ENCODE assay signal across 17 cellular contexts in genomic region chr1:107900083-107900945, GRCh38.
DNase-seq lines count a peak whose midpoint lies in the region; ATAC-seq and TF ChIP-seq lines count a peak whose summit lies in the region.
"Had no signal": no experiment of that assay in that cellular context is flagged by ENCODE, and none has a peak within 500 bp of the region (broad histone marks: within the 10 kb centered on the region; RNA-seq: fewer than 3 reads in every experiment).

No MANE protein-coding gene starts in this region.

- BruUV-seq in Calu3 (replicated peaks; lab: Mats Ljungman, UMichigan): no TSS peak

- no peak overlapping the region for H3K4me3 ChIP-seq in HL-60 (replicated peaks; ENCODE audit: insufficient read depth, low read length)

- H3K9me3 ChIP-seq in T-helper 17 cell (ENCODE audit: control insufficient read depth, low read length, poor library complexity, severe bottlenecking): no peaks in the 10 kb centered on the region

- H3K36me3 Mint-ChIP-seq in T-helper 17 cell (ENCODE audit: low read depth): no peaks in the 10 kb centered on the region
- no peaks in the 10 kb centered on the region for H3K36me3 Mint-ChIP-seq in naive thymus-derived CD8-positive, alpha-beta T cell
- no peaks in the 10 kb centered on the region for H3K36me3 Mint-ChIP-seq in Calu3 (ENCODE audit: insufficient read depth, unreplicated experiment)
- H3K36me3 Mint-ChIP-seq: stimulated activated effector memory CD8-positive, alpha-beta T cell treated with anti-CD3 and anti-CD28 coated beads, Interleukin-12 subunit alpha, Interleukin-12 subunit beta, amount 100 ng/mL, for 72 hours had no signal

- H3K27ac Mint-ChIP-seq in T-helper 17 cell (peak overlapping the region; percentile 3), Calu3 (ENCODE audit: unreplicated experiment) (no peak overlapping the region)
- H3K27ac Mint-ChIP-seq in naive thymus-derived CD8-positive, alpha-beta T cell: peak overlapping the region in 7 of 10 donors; percentile 11 to 87 (median 52)
- H3K27ac Mint-ChIP-seq: activated naive CD4-positive, alpha-beta T cell treated with anti-CD3 and anti-CD28 coated beads, Interleukin-2, amount 50 U/mL, for 72 hours; stimulated activated effector memory CD8-positive, alpha-beta T cell treated with anti-CD3 and anti-CD28 coated beads, Interleukin-12 subunit alpha, Interleukin-12 subunit beta, amount 100 ng/mL, for 72 hours had no signal

- H3K4me3 Mint-ChIP-seq in T-helper 17 cell: no peak overlapping the region
- peak overlapping the region in 8 of 10 donors; percentile 4 to 67 (median 31) for H3K4me3 Mint-ChIP-seq in naive thymus-derived CD8-positive, alpha-beta T cell
- no peak overlapping the region for H3K4me3 Mint-ChIP-seq in Calu3 (ENCODE audit: low read depth, unreplicated experiment)
- H3K4me3 Mint-ChIP-seq: stimulated activated effector memory CD8-positive, alpha-beta T cell treated with anti-CD3 and anti-CD28 coated beads, Interleukin-12 subunit alpha, Interleukin-12 subunit beta, amount 100 ng/mL, for 72 hours had no signal

- CTCF ChIA-PET in Calu3 (lab: Charles Lee): no interaction called here

- H3K27me3 Mint-ChIP-seq in T-helper 17 cell (no peaks in the 10 kb centered on the region), Calu3 (ENCODE audit: unreplicated experiment) (peaks cover 20% of the 10 kb centered on the region)
- no peaks in the 10 kb centered on the region for H3K27me3 Mint-ChIP-seq in naive thymus-derived CD8-positive, alpha-beta T cell

- H3K4me1 Mint-ChIP-seq in T-helper 17 cell (peaks cover 14% of the 10 kb centered on the region), Calu3 (ENCODE audit: low read depth, unreplicated experiment) (no peaks in the 10 kb centered on the region)
- peaks cover 22 to 80% (median 57%) of the 10 kb centered on the region in 4 donors for H3K4me1 Mint-ChIP-seq in naive thymus-derived CD8-positive, alpha-beta T cell

- ATAC-seq in GM18511 (IDR thresholded peaks at IDR 0.05; ENCODE audit: unreplicated experiment): peak; percentile 65
- peak; percentile 56 for ATAC-seq in T-helper 17 cell
- ATAC-seq in naive thymus-derived CD8-positive, alpha-beta T cell: peak; percentile 40 to 80
- ATAC-seq: left lobe of liver; right cardiac atrium; stimulated activated effector memory CD8-positive, alpha-beta T cell treated with anti-CD3 and anti-CD28 coated beads, Interleukin-12 subunit alpha, Interleukin-12 subunit beta, amount 100 ng/mL, for 72 hours had no signal

- no peaks in the 10 kb centered on the region for H3K27me3 ChIP-seq in HL-60 (ENCODE audit: insufficient read depth, poor library complexity, severe bottlenecking)

- POLR2A ChIA-PET in naive thymus-derived CD8-positive, alpha-beta T cell (lab: Charles Lee): interaction anchor here (0.7 to 1.3 kb wide), 3 partner anchors 14 to 27 kb away, joined by 3 read pairs; no protein-coding TSS in a partner anchor

- TF ChIP-seq CTCF in HL-60 (IDR thresholded peaks at IDR 0.05; ENCODE audit: insufficient read depth, low read length) (no peak), Calu3 (IDR thresholded peaks at IDR 0.05; ENCODE audit: unreplicated experiment) (no peak)

- intact Hi-C loops in Calu3 (cut with micrococcal nuclease; ENCODE audit: unreplicated experiment): no loop called here

- no peaks in the 10 kb centered on the region for H3K9me3 Mint-ChIP-seq in naive thymus-derived CD8-positive, alpha-beta T cell
- no peaks in the 10 kb centered on the region for H3K9me3 Mint-ChIP-seq in Calu3 (ENCODE audit: low read depth, unreplicated experiment)
- H3K9me3 Mint-ChIP-seq: stimulated activated effector memory CD8-positive, alpha-beta T cell treated with anti-CD3 and anti-CD28 coated beads, Interleukin-12 subunit alpha, Interleukin-12 subunit beta, amount 100 ng/mL, for 72 hours had no signal

- no peak for DNase-seq in HL-60 (ENCODE audit: low read depth in 1 of 2, low spot score in 1 of 2)
- DNase-seq in T-helper 17 cell: no peak
- peak in 2 of 10 donors; percentile 17 to 27 for DNase-seq in naive thymus-derived CD8-positive, alpha-beta T cell
- no peak for DNase-seq in NCI-H146 (lab: John Stamatoyannopoulos, UW)
- no peak for DNase-seq in Calu3
- DNase-seq in DMS114 treated with DMSO at 0.1 percent for 48 hours (lab: John Stamatoyannopoulos, UW; ENCODE audit: unreplicated experiment): no peak
- DNase-seq: activated CD8-positive, alpha-beta memory T cell treated with anti-CD3 and anti-CD28 coated beads for 24 hours; H7; hippocampal formation; NCI-H1105 treated with DMSO at 0.1 percent for 48 hours; right cardiac atrium; stimulated activated CD4-positive, alpha-beta T cell treated with anti-CD3 and anti-CD28 coated beads, Interleukin-4, amount 100 ng/mL, for 24 hours; T1000 had no signal

- peak overlapping the region; percentile 60 for H3K27ac ChIP-seq in HL-60 (replicated peaks)

Comparison
In these comparisons a context has a peak if more than half of its experiments do, and no peak if none do; other contexts are left out.
1. H3K4me3 Mint-ChIP-seq: peak in naive thymus-derived CD8-positive, alpha-beta T cell (8 of 10); none in T-helper 17 cell (single experiment) and Calu3 (single experiment).
2. Peak in every context shown above with its lines, with median percentiles within 50 percentile points of each other: ATAC-seq.